Comparison of ENCODE assay signal across 1 cellular context in genomic region chr2:176852667-176853066, GRCh38.
TF ChIP-seq lines count a peak whose summit lies in the region.

No MANE protein-coding gene starts in this region.

TF ChIP-seq in WTC11, 78 proteins besides CTCF, POLR2A, EP300 and RAD21 (continued from another document):
- TF ChIP-seq ZSCAN18 (CRISPR knock-in tag; IDR thresholded peaks at IDR 0.05) = no peak
